Comparison of ENCODE assay signal across 11 cellular contexts in genomic region chr15:78930577-78931388, GRCh38. TPM values are rescaled to one million over a fixed set of nuclear protein-coding genes. Genes with fewer than 3 reads are reported as not detected.
DNase-seq lines count a peak whose midpoint lies in the region; ATAC-seq, FAIRE-seq and TF ChIP-seq lines count a peak whose summit lies in the region.
"Had no signal": no experiment of that assay in that cellular context is flagged by ENCODE, and none has a peak within 500 bp of the region (broad histone marks: within the 10 kb centered on the region; RNA-seq: fewer than 3 reads in every experiment).

No MANE protein-coding gene starts in this region.

- ATAC-seq in mucosa of descending colon, result peak; percentile 46
- no peak for ATAC-seq in activated CD4-positive, alpha-beta T cell treated with anti-CD3 and anti-CD28 coated beads for 36 hours

- H3K27me3 Mint-ChIP-seq in activated CD4-positive, alpha-beta T cell treated with anti-CD3 and anti-CD28 coated beads for 36 hours, result peaks cover 2% of the 10 kb centered on the region

- no peaks in the 10 kb centered on the region for H3K9me3 Mint-ChIP-seq in activated CD4-positive, alpha-beta T cell treated with anti-CD3 and anti-CD28 coated beads for 36 hours (ENCODE audit: low read depth)

- intact Hi-C loops in breast epithelium (cut with DNase I; ENCODE audit: low total_unique reads) (no loop called here), mucosa of descending colon (cut with DNase I, micrococcal nuclease) (no loop called here)
- intact Hi-C loops in activated CD4-positive, alpha-beta T cell treated with anti-CD3 and anti-CD28 coated beads for 36 hours (cut with DNase I, micrococcal nuclease), result no loop called here

- H3K36me3 ChIP-seq in breast epithelium, result no peaks in the 10 kb centered on the region
- H3K36me3 ChIP-seq in mucosa of descending colon (ENCODE audit: low read depth), result no peaks in the 10 kb centered on the region
- H3K36me3 ChIP-seq in HAP-1 (replicated peaks), result peaks cover 18% of the 10 kb centered on the region; the same call in 1 of the 2 replicates
- H3K36me3 ChIP-seq: cardiac muscle cell had no signal

- H3K4me1 Mint-ChIP-seq in activated CD4-positive, alpha-beta T cell treated with anti-CD3 and anti-CD28 coated beads for 36 hours, result no peaks in the 10 kb centered on the region

- in situ Hi-C loops in HAP-1 (cut with MboI; ENCODE audit: low sequenced_read_pairs), result no loop called here

- H3K4me3 ChIP-seq in breast epithelium (no peak overlapping the region), mucosa of descending colon (no peak overlapping the region), HAP-1 (no peak overlapping the region)
- H3K4me3 ChIP-seq: cardiac muscle cell, SK-N-MC had no signal

- H3K27me3 ChIP-seq in breast epithelium (no peaks in the 10 kb centered on the region), HAP-1 (ENCODE audit: low read depth) (no peaks in the 10 kb centered on the region)
- H3K27me3 ChIP-seq: cardiac muscle cell had no signal

- POLR2A ChIA-PET in activated CD4-positive, alpha-beta T cell treated with anti-CD3 and anti-CD28 coated beads for 36 hours (lab: Charles Lee), result no interaction called here

- peak overlapping the region; percentile 88 to 91 for H3K27ac ChIP-seq in breast epithelium
- H3K27ac ChIP-seq: cardiac muscle cell, SK-N-MC had no signal

- CTCF ChIA-PET in activated CD4-positive, alpha-beta T cell treated with anti-CD3 and anti-CD28 coated beads for 36 hours (lab: Charles Lee), result interaction anchor here (0.6 kb wide), 1 partner anchor 21 kb away, joined by 3 read pairs; no protein-coding TSS in a partner anchor

- TF ChIP-seq POLR2A in breast epithelium (IDR thresholded peaks at IDR 0.05), result no peak

- peaks cover 4% of the 10 kb centered on the region for H3K36me3 Mint-ChIP-seq in activated CD4-positive, alpha-beta T cell treated with anti-CD3 and anti-CD28 coated beads for 36 hours (ENCODE audit: low read depth)

- peak; percentile 91 for DNase-seq in AG20443 (ENCODE audit: low spot score)
- DNase-seq in HTR-8/SVneo (ENCODE audit: insufficient read length, low spot score), result peak; percentile 89
- peak; percentile 73 to 92 for DNase-seq in breast epithelium (ENCODE audit: low spot score in 2 of 2)
- DNase-seq in mucosa of descending colon, result no peak
- no peak for DNase-seq in globus pallidus (ENCODE audit: low spot score)
- no peak for DNase-seq in activated CD4-positive, alpha-beta T cell treated with anti-CD3 and anti-CD28 coated beads for 36 hours
- DNase-seq in HAP-1 (ENCODE audit: low spot score in 2 of 2), result no peak
- no peak for DNase-seq in hypothalamus (lab: John Stamatoyannopoulos, UW)
- DNase-seq: occipital lobe had no signal

- TF ChIP-seq CTCF in breast epithelium (IDR thresholded peaks at IDR 0.05), result no peak
- TF ChIP-seq CTCF in mucosa of descending colon (IDR thresholded peaks at IDR 0.05), result no peak

- H3K27ac Mint-ChIP-seq in activated CD4-positive, alpha-beta T cell treated with anti-CD3 and anti-CD28 coated beads for 36 hours, result no peak overlapping the region

- peak; percentile 87 for FAIRE-seq in HTR-8/SVneo (lab: Jason Lieb, UNC)

- H3K4me1 ChIP-seq in breast epithelium (peaks cover 20 to 21% of the 10 kb centered on the region in 2 donors), mucosa of descending colon (ENCODE audit: low read depth) (no peaks in the 10 kb centered on the region), HAP-1 (no peaks in the 10 kb centered on the region)

- no peaks in the 10 kb centered on the region for H3K9me3 ChIP-seq in breast epithelium
- no peaks in the 10 kb centered on the region for H3K9me3 ChIP-seq in mucosa of descending colon
- H3K9me3 ChIP-seq in HAP-1, result no peaks in the 10 kb centered on the region

- no peak overlapping the region for H3K4me3 Mint-ChIP-seq in activated CD4-positive, alpha-beta T cell treated with anti-CD3 and anti-CD28 coated beads for 36 hours

RNA-seq across cellular contexts. Expression of gene CTSH, which starts 14.1 kb away (rescaled TPM):
- total RNA-seq in breast epithelium (100 to 1,000 TPM; 158 to 272 (median 163) TPM), mucosa of descending colon (10 to 100 TPM; 29.6 to 57.4 (median 53.8) TPM)
- 10 to 100 TPM; 11.2 to 15.1 TPM for total RNA-seq in activated CD4-positive, alpha-beta T cell treated with anti-CD3 and anti-CD28 coated beads for 36 hours

RNA-seq across cellular contexts. Expression of gene MORF4L1, which starts 58.1 kb away (rescaled TPM):
- total RNA-seq in breast epithelium (100 to 1,000 TPM; 330 to 411 (median 350) TPM), mucosa of descending colon (100 to 1,000 TPM; 151 to 307 (median 188) TPM)
- 100 to 1,000 TPM; 260 to 353 TPM for total RNA-seq in activated CD4-positive, alpha-beta T cell treated with anti-CD3 and anti-CD28 coated beads for 36 hours

Comparison
In these comparisons a context has a peak if more than half of its experiments do, and no peak if none do; other contexts are left out.
1. DNase-seq: peak in AG20443 (single experiment), HTR-8/SVneo (single experiment) and breast epithelium (2 of 2); none in mucosa of descending colon (0 of 3), globus pallidus (single experiment), activated CD4-positive, alpha-beta T cell treated with anti-CD3 and anti-CD28 coated beads for 36 hours (single experiment), HAP-1 (0 of 2) and hypothalamus (0 of 51).